In genomic region chr4:43286137-43286536, GRCh38 we compare ENCODE assay signal across 36 cellular contexts.
"Had no signal": no experiment of that assay in that cellular context is flagged by ENCODE, and none has a peak within 500 bp of the region (broad histone marks: within the 10 kb centered on the region; RNA-seq: fewer than 3 reads in every experiment).

No MANE protein-coding gene starts in this region.

- DNase-seq: Karpas-422, Kasumi-1, MG63, MM.1S, MV-4-11, NCI-H1048, NCI-H1092, NCI-H1092 treated with DMSO at 0.1 percent for 48 hours, NCI-H1105, NCI-H1105 treated with DMSO at 0.1 percent for 48 hours, NCI-H1417, NCI-H1417 treated with DMSO at 0.1 percent for 48 hours, NCI-H1436, NCI-H1436 treated with DMSO at 0.1 percent for 48 hours, NCI-H146, NCI-H1694, NCI-H1694 treated with DMSO at 0.1 percent for 48 hours, NCI-H187, NCI-H187 treated with DMSO at 0.1 percent for 48 hours, NCI-H1930, NCI-H2029, NCI-H2029 treated with DMSO at 0.1 percent for 48 hours, NCI-H2081, NCI-H2081 treated with DMSO at 0.1 percent for 48 hours, NCI-H2107, NCI-H2171, NCI-H2171 treated with DMSO at 0.1 percent for 48 hours, NCI-H2227 treated with DMSO at 0.1 percent for 48 hours, NCI-H226, NCI-H345, NCI-H446, NCI-H446 treated with DMSO at 0.1 percent for 48 hours, NCI-H510A, NCI-H510A treated with DMSO at 0.1 percent for 48 hours, NCI-H524, NCI-H524 treated with DMSO at 0.1 percent for 48 hours had no signal

- H3K36me3 ChIP-seq: MG63 had no signal

- H3K4me3 ChIP-seq: MG63 had no signal

- H3K27me3 ChIP-seq: MG63 had no signal
